Comparison of ENCODE assay signal across 8 cellular contexts in genomic region chr12:71846322-71846940, GRCh38. TPM values are rescaled to one million over a fixed set of nuclear protein-coding genes. Genes with fewer than 3 reads are reported as not detected.
DNase-seq lines count a peak whose midpoint lies in the region; ATAC-seq and TF ChIP-seq lines count a peak whose summit lies in the region.

No MANE protein-coding gene starts in this region.

- peaks cover 44% of the 10 kb centered on the region for H3K4me1 ChIP-seq in vagina

- peaks cover 4% of the 10 kb centered on the region for H3K9me3 Mint-ChIP-seq in activated CD4-positive, alpha-beta T cell treated with anti-CD3 and anti-CD28 coated beads for 36 hours (ENCODE audit: low read depth)
- no peaks in the 10 kb centered on the region for H3K9me3 Mint-ChIP-seq in T-cell
- H3K9me3 Mint-ChIP-seq in activated T-cell treated with anti-CD3 and anti-CD28 coated beads, Interleukin-2, amount 50 U/mL, for 72 hours = no peaks in the 10 kb centered on the region

- ATAC-seq in activated CD4-positive, alpha-beta T cell treated with anti-CD3 and anti-CD28 coated beads for 36 hours = peak; percentile 50
- ATAC-seq in T-cell (replicated peaks in 1 of 4) = peak in 3 of 4 experiments; percentile 35 to 58 (median 45)
- ATAC-seq in activated T-cell treated with anti-CD3 and anti-CD28 coated beads, Interleukin-2, amount 50 U/mL, for 72 hours (replicated peaks in 1 of 2) = no peak

- TF ChIP-seq CTCF in HL-60 (IDR thresholded peaks at IDR 0.05; ENCODE audit: insufficient read depth, low read length) = peak; percentile 21
- TF ChIP-seq CTCF in vagina (IDR thresholded peaks at IDR 0.05) = peak in 2 of 3 experiments; percentile 16 to 22

- DNase-seq in activated CD4-positive, alpha-beta T cell treated with anti-CD3 and anti-CD28 coated beads for 36 hours = no peak
- DNase-seq in activated CD4-positive, alpha-beta T cell treated with anti-CD3 and anti-CD28 coated beads for 1 hour = no peak
- DNase-seq in HL-60 (ENCODE audit: low read depth in 1 of 2, low spot score in 1 of 2) (no peak), T-cell (peak in 3 of 34 experiments; percentile 6 to 18 (median 16)), hepatic stellate cell (ENCODE audit: low spot score) (peak; percentile 17), vagina (ENCODE audit: extremely low spot score in 2 of 2) (no peak), DMS79 treated with DMSO at 0.1 percent for 48 hours (lab: John Stamatoyannopoulos, UW) (no peak)
- DNase-seq in activated T-cell treated with anti-CD3 and anti-CD28 coated beads, Interleukin-2, amount 50 U/mL, for 72 hours = no peak

- CTCF ChIA-PET in activated CD4-positive, alpha-beta T cell treated with anti-CD3 and anti-CD28 coated beads for 36 hours (lab: Charles Lee) = interaction anchor here (0.6 to 2.8 kb wide), 12 partner anchors 9 to 99 kb away, joined by 3 to 26 read pairs (median 3); no protein-coding TSS in a partner anchor
- CTCF ChIA-PET in T-cell (lab: Charles Lee) = interaction anchor here (0.5 to 4.4 kb wide), 31 partner anchors 8 to 631 kb away, joined by 3 to 79 read pairs (median 4); partner anchors contain the start of genes RAB21 (in 2 of the 2) and THAP2 (in 1 of the 2)

- POLR2A ChIA-PET in activated CD4-positive, alpha-beta T cell treated with anti-CD3 and anti-CD28 coated beads for 36 hours (lab: Charles Lee) = interaction anchor here (0.7 kb wide), 1 partner anchor 9 kb away, joined by 3 read pairs; no protein-coding TSS in a partner anchor
- POLR2A ChIA-PET in T-cell (lab: Charles Lee) = interaction anchor here (0.5 to 0.8 kb wide), 16 partner anchors 8 to 226 kb away, joined by 3 to 8 read pairs (median 4); partner anchors contain the start of gene ZFC3H1 (in 1 of the 2)

- H3K36me3 ChIP-seq in vagina = no peaks in the 10 kb centered on the region

- H3K27ac Mint-ChIP-seq in activated CD4-positive, alpha-beta T cell treated with anti-CD3 and anti-CD28 coated beads for 36 hours = no peak overlapping the region
- H3K27ac Mint-ChIP-seq in T-cell = no peak overlapping the region
- no peak overlapping the region for H3K27ac Mint-ChIP-seq in activated T-cell treated with anti-CD3 and anti-CD28 coated beads, Interleukin-2, amount 50 U/mL, for 72 hours

- H3K27me3 ChIP-seq in HL-60 (ENCODE audit: insufficient read depth, poor library complexity, severe bottlenecking) (no peaks in the 10 kb centered on the region), vagina (no peaks in the 10 kb centered on the region)

- peak overlapping the region; percentile 24; the same call in 1 of the 2 replicates for H3K27ac ChIP-seq in HL-60 (replicated peaks)
- no peak overlapping the region for H3K27ac ChIP-seq in vagina

- H3K36me3 Mint-ChIP-seq in activated CD4-positive, alpha-beta T cell treated with anti-CD3 and anti-CD28 coated beads for 36 hours (ENCODE audit: low read depth) = peaks cover 27% of the 10 kb centered on the region
- peaks cover 24% of the 10 kb centered on the region for H3K36me3 Mint-ChIP-seq in T-cell
- H3K36me3 Mint-ChIP-seq in activated T-cell treated with anti-CD3 and anti-CD28 coated beads, Interleukin-2, amount 50 U/mL, for 72 hours (ENCODE audit: insufficient read depth in 2 of 2) = peaks cover 2 to 13% of the 10 kb centered on the region in 2 donors

- H3K9me3 ChIP-seq in vagina = no peaks in the 10 kb centered on the region

- TF ChIP-seq POLR2A in vagina (IDR thresholded peaks at IDR 0.05) = no peak

- intact Hi-C loops in activated CD4-positive, alpha-beta T cell treated with anti-CD3 and anti-CD28 coated beads for 36 hours (cut with DNase I, micrococcal nuclease) = loop anchor here (1.0 kb wide), 1 partner anchor 66 kb away; no protein-coding TSS in a partner anchor
- intact Hi-C loops in vagina (cut with DNase I) = no loop called here

- no peaks in the 10 kb centered on the region for H3K27me3 Mint-ChIP-seq in activated CD4-positive, alpha-beta T cell treated with anti-CD3 and anti-CD28 coated beads for 36 hours
- H3K27me3 Mint-ChIP-seq in T-cell = no peaks in the 10 kb centered on the region
- H3K27me3 Mint-ChIP-seq in activated T-cell treated with anti-CD3 and anti-CD28 coated beads, Interleukin-2, amount 50 U/mL, for 72 hours (ENCODE audit: low read depth) = no peaks in the 10 kb centered on the region

- H3K4me1 Mint-ChIP-seq in activated CD4-positive, alpha-beta T cell treated with anti-CD3 and anti-CD28 coated beads for 36 hours = peaks cover 28% of the 10 kb centered on the region
- peaks cover 31 to 38% (median 36%) of the 10 kb centered on the region in 3 donors for H3K4me1 Mint-ChIP-seq in T-cell
- H3K4me1 Mint-ChIP-seq in activated T-cell treated with anti-CD3 and anti-CD28 coated beads, Interleukin-2, amount 50 U/mL, for 72 hours (ENCODE audit: low read depth) = peaks cover 25% of the 10 kb centered on the region

- H3K4me3 ChIP-seq in HL-60 (replicated peaks; ENCODE audit: insufficient read depth, low read length) (no peak overlapping the region), vagina (no peak overlapping the region)

- no peak overlapping the region for H3K4me3 Mint-ChIP-seq in activated CD4-positive, alpha-beta T cell treated with anti-CD3 and anti-CD28 coated beads for 36 hours
- H3K4me3 Mint-ChIP-seq in T-cell = no peak overlapping the region
- H3K4me3 Mint-ChIP-seq in activated T-cell treated with anti-CD3 and anti-CD28 coated beads, Interleukin-2, amount 50 U/mL, for 72 hours = no peak overlapping the region

RNA-seq across cellular contexts. Expression of gene TBC1D15, which starts 6.9 kb away (rescaled TPM):
- total RNA-seq in activated CD4-positive, alpha-beta T cell treated with anti-CD3 and anti-CD28 coated beads for 36 hours = 10 to 100 TPM; 50.3 to 59.1 TPM
- total RNA-seq in T-cell (10 to 100 TPM; 63.8 to 85.9 (median 71.3) TPM), vagina (40.5 TPM)
- total RNA-seq in activated T-cell treated with anti-CD3 and anti-CD28 coated beads, Interleukin-2, amount 50 U/mL, for 72 hours = 10 to 100 TPM; 78.5 to 81.2 TPM

Comparison
In these comparisons a context has a peak if more than half of its experiments do, and no peak if none do; other contexts are left out.
1. ATAC-seq: peak in activated CD4-positive, alpha-beta T cell treated with anti-CD3 and anti-CD28 coated beads for 36 hours (single experiment) and T-cell (3 of 4); none in activated T-cell treated with anti-CD3 and anti-CD28 coated beads, Interleukin-2, amount 50 U/mL, for 72 hours (0 of 2).